8 cellular contexts compared by ENCODE assay signal in the genomic region with DNA sequence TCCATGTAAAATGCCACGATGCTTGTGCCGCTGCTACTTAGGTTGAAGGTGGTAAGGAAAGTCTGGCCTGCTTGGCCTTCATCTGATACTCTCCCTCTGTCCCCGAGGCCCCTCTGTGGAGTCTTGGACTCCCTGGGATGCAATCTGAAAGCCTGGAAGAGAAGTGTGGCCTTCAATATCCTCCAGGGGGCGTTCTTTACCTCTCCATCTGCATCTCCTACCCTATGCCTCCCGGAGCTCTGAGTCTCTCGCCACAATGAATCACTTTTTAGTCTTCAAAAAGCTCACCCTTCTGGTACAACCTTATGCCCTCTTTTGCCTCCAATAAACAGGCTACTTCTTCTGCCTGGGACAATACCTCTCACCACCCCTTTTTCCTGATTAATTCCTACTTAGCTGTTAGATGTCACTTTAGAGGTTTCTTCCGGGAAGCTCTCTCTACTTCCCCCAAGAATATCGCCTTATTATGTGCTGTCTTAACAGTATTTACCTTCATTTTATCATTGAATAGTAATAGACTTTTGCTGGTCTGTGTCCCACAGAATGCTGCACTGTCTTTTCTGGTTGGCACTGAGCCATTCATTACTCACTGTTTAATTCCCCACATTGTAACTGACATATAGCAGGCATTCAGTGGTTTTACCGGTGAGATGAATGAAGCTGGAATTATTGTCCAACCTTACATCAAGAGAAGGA. TPM values are rescaled to one million over a fixed set of nuclear protein-coding genes. Genes with fewer than 3 reads are reported as not detected.
DNase-seq lines count a peak whose midpoint lies in the region; ATAC-seq and TF ChIP-seq lines count a peak whose summit lies in the region.

No MANE protein-coding gene starts in this region.

- DNase-seq in AG20443 (ENCODE audit: low spot score) (peak; percentile 91), SHP77 treated with DMSO at 0.1 percent for 48 hours (lab: John Stamatoyannopoulos, UW) (peak; percentile 46), Right ventricle myocardium superior (no peak), prostate gland (ENCODE audit: low spot score) (peak; percentile 57)
- no peak for DNase-seq in activated naive CD8-positive, alpha-beta T cell treated with anti-CD3 and anti-CD28 coated beads, Interleukin-2, amount 10 ng/mL, durations not matched to agents 7 days and 5 days

- intact Hi-C loops in Right ventricle myocardium superior (cut with DNase I) (loop anchor here (5.0 kb wide), 1 partner anchor 223 kb away; no protein-coding TSS in a partner anchor), prostate gland (cut with DNase I) (loop anchor here (5.0 to 10.0 kb wide), 2 partner anchors 228 to 635 kb away; a partner anchor contains a TSS)

- no peak for TF ChIP-seq POLR2A in prostate gland (IDR thresholded peaks at IDR 0.05)

- peaks cover 6% of the 10 kb centered on the region for H3K4me1 Mint-ChIP-seq in activated naive CD8-positive, alpha-beta T cell treated with anti-CD3 and anti-CD28 coated beads, Interleukin-2, amount 10 ng/mL, durations not matched to agents 7 days and 5 days

- H3K27me3 ChIP-seq in prostate gland (replicated peaks; ENCODE audit: insufficient read depth) = no peaks in the 10 kb centered on the region

- no peaks in the 10 kb centered on the region for H3K4me1 ChIP-seq in prostate gland (replicated peaks)

- no peaks in the 10 kb centered on the region for H3K9me3 ChIP-seq in prostate gland

- H3K36me3 ChIP-seq in prostate gland = no peaks in the 10 kb centered on the region

- H3K27me3 Mint-ChIP-seq in activated naive CD8-positive, alpha-beta T cell treated with anti-CD3 and anti-CD28 coated beads, Interleukin-2, amount 10 ng/mL, durations not matched to agents 7 days and 5 days = peaks cover 28% of the 10 kb centered on the region

- TF ChIP-seq CTCF in LNCAP (IDR thresholded peaks at IDR 0.05) = peak; percentile 77
- peak in 3 of 4 experiments; percentile 64 to 67 (median 67) for TF ChIP-seq CTCF in prostate gland (IDR thresholded peaks at IDR 0.05)

- H3K27ac ChIP-seq in prostate gland = no peak overlapping the region

- no peaks in the 10 kb centered on the region for H3K36me3 Mint-ChIP-seq in activated naive CD8-positive, alpha-beta T cell treated with anti-CD3 and anti-CD28 coated beads, Interleukin-2, amount 10 ng/mL, durations not matched to agents 7 days and 5 days

- H3K4me3 ChIP-seq in prostate gland = no peak overlapping the region

- WGBS in prostate gland = 21% methylated on average over 9 of the region's 9 CpGs

- no peak overlapping the region for H3K27ac Mint-ChIP-seq in activated naive CD8-positive, alpha-beta T cell treated with anti-CD3 and anti-CD28 coated beads, Interleukin-2, amount 10 ng/mL, durations not matched to agents 7 days and 5 days

- no peaks in the 10 kb centered on the region for H3K9me3 Mint-ChIP-seq in activated naive CD8-positive, alpha-beta T cell treated with anti-CD3 and anti-CD28 coated beads, Interleukin-2, amount 10 ng/mL, durations not matched to agents 7 days and 5 days

- peak overlapping the region; percentile 35 for H3K4me3 Mint-ChIP-seq in activated naive CD8-positive, alpha-beta T cell treated with anti-CD3 and anti-CD28 coated beads, Interleukin-2, amount 10 ng/mL, durations not matched to agents 7 days and 5 days

- ATAC-seq in GM18909 (IDR thresholded peaks at IDR 0.05; ENCODE audit: poor library complexity, unreplicated experiment) = peak; percentile 59
- ATAC-seq in activated naive CD8-positive, alpha-beta T cell treated with anti-CD3 and anti-CD28 coated beads, Interleukin-2, amount 10 ng/mL, durations not matched to agents 7 days and 5 days (ENCODE audit: low read depth) = peak; percentile 82
- ATAC-seq in Right ventricle myocardium superior (ENCODE audit: poor library complexity) = peak; percentile 86
- ATAC-seq in GM18858 (IDR thresholded peaks at IDR 0.05; ENCODE audit: unreplicated experiment) = no peak

- POLR2A ChIA-PET in activated naive CD8-positive, alpha-beta T cell treated with anti-CD3 and anti-CD28 coated beads, Interleukin-2, amount 10 ng/mL, durations not matched to agents 7 days and 5 days (lab: Charles Lee) = interaction anchor here (0.6 kb wide), 1 partner anchor 354 kb away, joined by 3 read pairs; no protein-coding TSS in a partner anchor

RNA-seq across cellular contexts. Expression of a gene that starts 13.9 kb away (rescaled TPM):
- total RNA-seq in activated naive CD8-positive, alpha-beta T cell treated with anti-CD3 and anti-CD28 coated beads, Interleukin-2, amount 10 ng/mL, durations not matched to agents 7 days and 5 days = 10 to 100 TPM; 25.7 to 28.5 TPM
- total RNA-seq in Right ventricle myocardium superior (14.8 TPM), prostate gland (10 to 100 TPM; 31.9 to 34.3 TPM)

RNA-seq across cellular contexts. Expression of a gene that starts 21.0 kb away (rescaled TPM):
- total RNA-seq in activated naive CD8-positive, alpha-beta T cell treated with anti-CD3 and anti-CD28 coated beads, Interleukin-2, amount 10 ng/mL, durations not matched to agents 7 days and 5 days = 10 to 100 TPM; 34.8 to 37.3 TPM
- total RNA-seq in Right ventricle myocardium superior (1.6 TPM), prostate gland (10 to 100 TPM; 39.9 to 75.4 TPM)

Comparison
In these comparisons a context has a peak if more than half of its experiments do, and no peak if none do; other contexts are left out.
1. DNase-seq: peak in AG20443 (single experiment), SHP77 treated with DMSO at 0.1 percent for 48 hours (single experiment) and prostate gland (single experiment); none in activated naive CD8-positive, alpha-beta T cell treated with anti-CD3 and anti-CD28 coated beads, Interleukin-2, amount 10 ng/mL, durations not matched to agents 7 days and 5 days (single experiment) and Right ventricle myocardium superior (single experiment).
2. RNA of a gene that starts 21.0 kb away (total RNA-seq): 39.9 to 75.4 TPM in prostate gland and 34.8 to 37.3 TPM in activated naive CD8-positive, alpha-beta T cell treated with anti-CD3 and anti-CD28 coated beads, Interleukin-2, amount 10 ng/mL, durations not matched to agents 7 days and 5 days; 1.6 TPM in Right ventricle myocardium superior (single experiment); every median in the first group is over 10 times any median in the second.